8 cellular contexts compared by ENCODE assay signal in the genomic region with DNA sequence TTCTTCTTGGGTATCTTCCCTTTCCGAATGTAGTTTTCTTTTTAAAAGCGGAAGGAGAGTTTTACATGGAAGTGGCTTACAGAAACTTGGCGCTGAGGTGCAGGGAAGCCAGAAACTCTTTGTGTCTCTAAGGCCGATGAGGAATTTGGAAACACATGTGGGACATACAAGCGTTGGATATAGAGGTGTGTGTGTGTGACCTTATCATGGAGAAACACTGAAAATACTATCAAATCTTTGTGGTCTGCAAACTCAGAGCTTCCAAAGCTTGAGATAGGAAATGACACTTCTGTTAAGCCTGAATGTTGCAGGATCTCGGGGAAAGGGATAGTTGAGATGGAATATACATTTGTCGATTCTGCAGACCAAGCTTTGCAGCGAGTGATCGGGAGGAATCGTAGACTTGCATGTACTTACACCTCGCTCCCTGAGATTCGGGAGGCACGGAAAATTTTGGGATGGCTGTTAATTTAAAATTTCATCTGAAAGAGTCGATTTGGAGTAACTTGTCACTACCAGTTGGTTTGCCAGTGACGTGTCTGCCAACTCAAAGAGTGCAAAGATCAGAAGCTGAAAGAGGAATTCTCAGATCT. TPM values are rescaled to one million over a fixed set of nuclear protein-coding genes. Genes with fewer than 3 reads are reported as not detected.
A peak's percentile ranks its signal among the peaks of the same experiment; 100 is the strongest.
DNase-seq lines count a peak whose midpoint lies in the region; ATAC-seq and TF ChIP-seq lines count a peak whose summit lies in the region.

No MANE protein-coding gene starts in this region.

- ATAC-seq in central memory CD8-positive, alpha-beta T cell (replicated peaks; ENCODE audit: extremely low read depth, poor library complexity, severe bottlenecking): no peak
- ATAC-seq in lower lobe of right lung: peak in 1 of 2 donors; percentile 18
- ATAC-seq in HG03354 (IDR thresholded peaks at IDR 0.05; ENCODE audit: poor library complexity, severe bottlenecking, unreplicated experiment): no peak
- no peak for ATAC-seq in GM18519 (IDR thresholded peaks at IDR 0.05; ENCODE audit: low FRiP score, unreplicated experiment)

- intact Hi-C loops in lower lobe of right lung (cut with DNase I): no loop called here
- intact Hi-C loops in tibial artery (cut with DNase I; ENCODE audit: low total_unique reads): loop anchor here (5.0 kb wide), 1 partner anchor 113 kb away; no protein-coding TSS in a partner anchor

- DNase-seq in ACHN (peak; percentile 37), OCI-M1 (lab: John Stamatoyannopoulos, UW) (peak; percentile 69), lower lobe of right lung (no peak), tibial artery (no peak)
- DNase-seq in central memory CD8-positive, alpha-beta T cell (ENCODE audit: low spot score in 2 of 2): no peak

- H3K27me3 ChIP-seq in lower lobe of right lung (ENCODE audit: low read depth): no peaks in the 10 kb centered on the region
- H3K27me3 ChIP-seq in tibial artery: no peaks in the 10 kb centered on the region

- H3K4me3 ChIP-seq in GM12875 (ENCODE audit: low read depth, low read length) (peak overlapping the region; percentile 91), lower lobe of right lung (peak overlapping the region; percentile 70), tibial artery (peak overlapping the region; percentile 57 to 98)

- in situ Hi-C loops in ACHN (cut with HindIII; ENCODE audit: low pct_ligation_motif_present, low pct_unique_long_range_greater_than_20kb, low sequenced_read_pairs): no loop called here

- H3K36me3 ChIP-seq in lower lobe of right lung (no peaks in the 10 kb centered on the region), tibial artery (no peaks in the 10 kb centered on the region)

- no peaks in the 10 kb centered on the region for H3K27me3 Mint-ChIP-seq in central memory CD8-positive, alpha-beta T cell

- peaks cover 29% of the 10 kb centered on the region for H3K4me1 ChIP-seq in lower lobe of right lung
- peaks cover 0 to 64% (median 26%) of the 10 kb centered on the region in 4 donors for H3K4me1 ChIP-seq in tibial artery

- peaks cover 13% of the 10 kb centered on the region for H3K36me3 Mint-ChIP-seq in central memory CD8-positive, alpha-beta T cell (ENCODE audit: insufficient read depth)

- peak overlapping the region; percentile 92 for H3K27ac Mint-ChIP-seq in central memory CD8-positive, alpha-beta T cell (ENCODE audit: low read depth)

- no peaks in the 10 kb centered on the region for H3K9me3 Mint-ChIP-seq in central memory CD8-positive, alpha-beta T cell

- H3K4me1 Mint-ChIP-seq in central memory CD8-positive, alpha-beta T cell: peaks cover 23% of the 10 kb centered on the region

- H3K4me3 Mint-ChIP-seq in central memory CD8-positive, alpha-beta T cell: peak overlapping the region; percentile 84

- no peaks in the 10 kb centered on the region for H3K9me3 ChIP-seq in lower lobe of right lung
- H3K9me3 ChIP-seq in tibial artery: no peaks in the 10 kb centered on the region

- TF ChIP-seq CTCF in GM12875 (IDR thresholded peaks at IDR 0.05; ENCODE audit: borderline replicate concordance, insufficient read depth, low read depth, low read length) (no peak), lower lobe of right lung (IDR thresholded peaks at IDR 0.05) (no peak), tibial artery (IDR thresholded peaks at IDR 0.05) (no peak)

- peak overlapping the region; percentile 90 for H3K27ac ChIP-seq in lower lobe of right lung
- H3K27ac ChIP-seq in tibial artery: peak overlapping the region; percentile 79 to 97

RNA-seq across cellular contexts. Expression of gene NAB1, which starts 1.0 kb away (rescaled TPM):
- total RNA-seq in lower lobe of right lung: 39.9 TPM

Comparison
In these comparisons a context has a peak if more than half of its experiments do, and no peak if none do; other contexts are left out.
1. DNase-seq: peak in ACHN (single experiment) and OCI-M1 (single experiment); none in central memory CD8-positive, alpha-beta T cell (0 of 2), lower lobe of right lung (single experiment) and tibial artery (0 of 2).
2. Peak in every context shown above with its lines, with median percentiles within 50 percentile points of each other: H3K4me3 ChIP-seq.